ENCODE assay signal across 9 cellular contexts in genomic region chr16:75265911-75266701, GRCh38. TPM values are rescaled to one million over a fixed set of nuclear protein-coding genes. Genes with fewer than 3 reads are reported as not detected.
DNase-seq lines count a peak whose midpoint lies in the region; ATAC-seq, FAIRE-seq and TF ChIP-seq lines count a peak whose summit lies in the region.
"Had no signal": no experiment of that assay in that cellular context is flagged by ENCODE, and none has a peak within 500 bp of the region (broad histone marks: within the 10 kb centered on the region; RNA-seq: fewer than 3 reads in every experiment).

No MANE protein-coding gene starts in this region.

- DNase-seq in D721Med (ENCODE audit: insufficient read length, low spot score): peak; percentile 66
- peak; percentile 77 for DNase-seq in RKO (ENCODE audit: low spot score)
- DNase-seq in dorsolateral prefrontal cortex: peak; percentile 55 to 86 (median 72)
- DNase-seq in NOMO-1 treated with dmso at 0.1 percent for 144 hours (lab: John Stamatoyannopoulos, UW; ENCODE audit: unreplicated experiment): no peak

- peak; percentile 56 for ATAC-seq in HG03108 (IDR thresholded peaks at IDR 0.05; ENCODE audit: unreplicated experiment)

- H3K27me3 ChIP-seq in dorsolateral prefrontal cortex (no peaks in the 10 kb centered on the region), liver (ENCODE audit: control insufficient read depth in 4 of 4, insufficient read depth in 4 of 4, low read length in 3 of 4) (no peaks in the 10 kb centered on the region), subcutaneous abdominal adipose tissue (ENCODE audit: control insufficient read depth in 5 of 5, insufficient read depth in 4 of 5, low read length in 5 of 5) (no peaks in the 10 kb centered on the region)

- TF ChIP-seq RAD21 in liver (IDR thresholded peaks at IDR 0.05): peak in 1 of 2 donors; percentile 56

- H3K36me3 ChIP-seq in liver (ENCODE audit: control insufficient read depth in 4 of 4, insufficient read depth in 3 of 4, low read depth in 1 of 4, low read length in 3 of 4) (no peaks in the 10 kb centered on the region), subcutaneous abdominal adipose tissue (ENCODE audit: control insufficient read depth in 5 of 5, insufficient read depth in 5 of 5, low read length in 5 of 5) (no peaks in the 10 kb centered on the region)

- H3K4me1 ChIP-seq in liver (ENCODE audit: control insufficient read depth in 4 of 4, insufficient read depth in 4 of 4, low read length in 3 of 4) (peaks cover 25 to 49% (median 41%) of the 10 kb centered on the region in 4 donors), subcutaneous abdominal adipose tissue (ENCODE audit: control insufficient read depth in 5 of 5, insufficient read depth in 5 of 5, low read length in 5 of 5) (peaks cover 14 to 55% (median 50%) of the 10 kb centered on the region in 5 donors)

- H3K4me3 ChIP-seq in dorsolateral prefrontal cortex (peak overlapping the region; percentile 62 to 99 (median 94)), liver (ENCODE audit: low read depth in 1 of 3, low read length in 3 of 3) (peak overlapping the region; percentile 79 to 88 (median 86)), subcutaneous abdominal adipose tissue (ENCODE audit: low read depth in 1 of 5, low read length in 5 of 5) (peak overlapping the region; percentile 75 to 87 (median 77))

- no peak for FAIRE-seq in D721Med (lab: Jason Lieb, UNC)

- no peak for TF ChIP-seq CTCF in D721Med (IDR thresholded peaks at IDR 0.05; ENCODE audit: insufficient read depth, missing control alignments)
- peak in 6 of 56 donors; percentile 6 to 14 (median 12) for TF ChIP-seq CTCF in dorsolateral prefrontal cortex (IDR thresholded peaks at IDR 0.05 in 54 of 56, conservative IDR thresholded peaks at IDR 0.05 in 2 of 56; ENCODE audit: low read depth in 1 of 56, partially characterized antibody in 56 of 56)
- TF ChIP-seq CTCF in liver (IDR thresholded peaks at IDR 0.05; ENCODE audit: low read depth, low read length, missing input control): no peak

- H3K27ac ChIP-seq in dorsolateral prefrontal cortex (peak overlapping the region; percentile 63 to 98 (median 94)), liver (ENCODE audit: low read depth in 1 of 2, low read length in 2 of 2) (peak overlapping the region; percentile 88 to 97), subcutaneous abdominal adipose tissue (ENCODE audit: low read depth, low read length) (peak overlapping the region; percentile 96)

- WGBS in liver: 10% methylated on average over 62 of the region's 62 CpGs

- H3K9me3 ChIP-seq in liver (ENCODE audit: control insufficient read depth in 4 of 4, low read length in 3 of 4): no peaks in the 10 kb centered on the region
- no peaks in the 10 kb centered on the region for H3K9me3 ChIP-seq in subcutaneous abdominal adipose tissue (ENCODE audit: control insufficient read depth in 5 of 5, low read length in 5 of 5)

- TF ChIP-seq POLR2A in GM19099 (IDR thresholded peaks at IDR 0.05; ENCODE audit: extremely low read depth, insufficient read length, low read depth): peak; percentile 37

- intact Hi-C loops in dorsolateral prefrontal cortex (cut with DNase I): loop anchor here (2.0 to 5.0 kb wide), 3 partner anchors 13 to 41 kb away; no protein-coding TSS in a partner anchor

- H3K9ac ChIP-seq in liver (ENCODE audit: low read depth in 1 of 2, low read length in 2 of 2) (peak overlapping the region; percentile 20 to 93), subcutaneous abdominal adipose tissue (ENCODE audit: low read length in 5 of 5) (peak overlapping the region in 4 of 5 donors; percentile 77 to 99 (median 95))

TF ChIP-seq in liver, 16 proteins besides CTCF, POLR2A, EP300 and RAD21:
- TF ChIP-seq EGR1 (IDR thresholded peaks at IDR 0.05; ENCODE audit: low read depth in 2 of 2) (no peak), TAF1 (conservative IDR thresholded peaks at IDR 0.05) (no peak), REST (IDR thresholded peaks at IDR 0.05) (no peak), YY1 (IDR thresholded peaks at IDR 0.05) (no peak), SP1 (IDR thresholded peaks at IDR 0.05) (no peak), JUND (IDR thresholded peaks at IDR 0.05) (no peak), MAX (IDR thresholded peaks at IDR 0.05) (no peak), HNF4G (IDR thresholded peaks at IDR 0.05) (no peak), FOXA1 (IDR thresholded peaks at IDR 0.05) (no peak), GABPA (IDR thresholded peaks at IDR 0.05 in 1 of 2, conservative IDR thresholded peaks at IDR 0.05 in 1 of 2) (no peak), RXRA (IDR thresholded peaks at IDR 0.05) (no peak)
- TF ChIP-seq, protein P1, sequence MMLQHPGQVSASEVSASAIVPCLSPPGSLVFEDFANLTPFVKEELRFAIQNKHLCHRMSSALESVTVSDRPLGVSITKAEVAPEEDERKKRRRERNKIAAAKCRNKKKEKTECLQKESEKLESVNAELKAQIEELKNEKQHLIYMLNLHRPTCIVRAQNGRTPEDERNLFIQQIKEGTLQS (IDR thresholded peaks at IDR 0.05): no peak

RNA-seq across cellular contexts. Expression of gene BCAR1, which starts 14.7 kb away (rescaled TPM):
- total RNA-seq in dorsolateral prefrontal cortex (100 to 1,000 TPM in 52 of 120 experiments, 10 to 100 TPM in 68; 67.8 to 163 (median 96.2) TPM), liver (10 to 100 TPM; 10.1 to 32.2 TPM)
- 10 to 100 TPM; 11.3 to 29.0 TPM for polyA plus RNA-seq in liver

RNA-seq across cellular contexts. Expression of gene CTRB1, which starts 47.3 kb away (rescaled TPM):
- total RNA-seq in dorsolateral prefrontal cortex: 1 to 10 TPM in 1 of 120 experiments, under 1 TPM in 3, not detected in 116; 0.70 to 2.3 (median 0.87) TPM
- not detected for total RNA-seq in liver
- polyA plus RNA-seq in liver: not detected
- total RNA-seq: activated naive CD4-positive, alpha-beta T cell treated with anti-CD3 and anti-CD28 coated beads, Interleukin-2, amount 50 U/mL, for 72 hours had no signal

RNA-seq across cellular contexts. Expression of gene CTRB2, which starts 59.1 kb away (rescaled TPM):
- total RNA-seq in dorsolateral prefrontal cortex (under 1 TPM in 3 of 120 experiments, not detected in 117; 0.61 to 0.94 (median 0.63) TPM), liver (under 1 TPM in 1 of 2 donors, not detected in 1; 0.33 TPM)
- under 1 TPM in 1 of 2 donors, not detected in 1; 0.09 TPM for polyA plus RNA-seq in liver
- total RNA-seq: activated naive CD4-positive, alpha-beta T cell treated with anti-CD3 and anti-CD28 coated beads, Interleukin-2, amount 50 U/mL, for 72 hours had no signal
